Comparison of ENCODE assay signal across 9 cellular contexts in the genomic region with DNA sequence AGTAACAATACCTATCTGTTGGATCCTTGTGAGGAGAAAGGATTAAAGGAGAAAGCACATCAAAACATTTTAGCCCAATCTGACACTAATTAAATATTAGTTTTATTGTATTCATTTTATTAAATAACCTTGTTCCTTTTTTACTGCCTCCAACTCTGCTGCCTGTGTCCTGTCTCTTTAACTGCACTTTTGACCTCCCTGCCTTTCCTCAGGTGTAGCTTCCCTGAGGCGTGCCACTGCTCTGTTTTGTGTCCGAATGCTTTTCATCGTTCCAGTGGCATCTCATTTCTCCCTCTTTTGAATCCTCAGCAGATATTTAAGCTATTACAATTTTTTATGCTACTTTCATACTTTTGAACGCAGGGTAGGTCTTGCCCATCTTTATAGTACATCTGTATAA.
"Had no signal": no experiment of that assay in that cellular context is flagged by ENCODE, and none has a peak within 500 bp of the region (broad histone marks: within the 10 kb centered on the region; RNA-seq: fewer than 3 reads in every experiment).

No MANE protein-coding gene starts in this region.

- H2AFZ ChIP-seq: GM23248, GM23338 had no signal

- H3K4me3 ChIP-seq: GM23248, GM23338, HAP-1 had no signal

- H3K27ac Mint-ChIP-seq: GM23338, H9, HFFc6 had no signal

- H3K4me2 ChIP-seq: GM23338 had no signal

- H3K4me3 Mint-ChIP-seq: GM23338, H9, HFFc6 had no signal

- H3K9ac ChIP-seq: GM23248 had no signal

- H3K4me1 Mint-ChIP-seq: GM23338, H9 had no signal

- DNase-seq: GM23248, GOT3, H7, H9, HCEC 1CT, HFFc6 had no signal

- ATAC-seq: GM23338, HCT116 had no signal

- H3K27ac ChIP-seq: GM23248 had no signal

- H3K4me1 ChIP-seq: HAP-1 had no signal

- H3K9me3 Mint-ChIP-seq: GM23338, H9, HFFc6 had no signal

- H3K9me3 ChIP-seq: HAP-1 had no signal
